In the genomic region with DNA sequence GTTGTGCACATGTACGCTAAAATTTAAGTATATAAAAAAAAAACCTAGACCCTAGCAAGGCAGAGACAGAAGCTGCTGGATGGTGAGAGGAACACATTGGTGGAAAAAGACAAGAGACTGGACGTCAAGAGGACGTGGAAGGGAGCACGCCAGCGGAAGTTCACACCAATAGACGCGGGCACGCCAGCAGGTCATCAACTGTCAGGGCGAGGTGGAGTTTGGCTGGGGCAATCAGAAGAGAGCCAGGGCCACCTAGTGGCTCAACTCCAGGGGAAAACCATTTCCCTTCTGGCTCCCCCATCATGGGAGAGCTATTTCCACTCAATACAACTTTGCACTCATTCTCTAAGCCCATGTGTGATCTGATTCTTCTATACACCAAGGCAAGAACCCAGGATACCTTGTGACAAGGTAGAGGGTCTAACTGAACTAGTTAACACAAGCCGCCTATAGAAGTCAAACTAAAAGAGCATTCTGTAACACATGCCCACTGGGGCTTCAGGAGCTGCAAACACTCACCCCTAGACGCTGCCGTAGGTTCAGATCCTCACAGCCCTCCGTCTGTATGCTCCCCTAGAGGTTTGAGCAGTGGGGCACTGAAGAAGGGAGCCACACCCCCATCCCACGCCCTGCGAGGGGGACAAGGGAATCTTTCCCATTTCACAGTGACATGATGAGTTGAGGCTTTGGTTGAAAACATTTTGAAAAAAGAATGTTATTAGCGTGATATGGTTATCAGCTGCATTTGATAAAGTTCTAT, we compare ENCODE assay signal across 11 cellular contexts.
DNase-seq lines count a peak whose midpoint lies in the region; ATAC-seq and TF ChIP-seq lines count a peak whose summit lies in the region.
"Had no signal": no experiment of that assay in that cellular context is flagged by ENCODE, and none has a peak within 500 bp of the region (broad histone marks: within the 10 kb centered on the region; RNA-seq: fewer than 3 reads in every experiment).

No MANE protein-coding gene starts in this region.

- H3K27ac ChIP-seq in hepatocyte, result no peak overlapping the region
- H3K27ac ChIP-seq: ovary had no signal

- WGBS in hepatocyte (ENCODE audit: low lambda C conversion rate, missing lambda C conversion rate), result 61% methylated on average over 16 of the region's 16 CpGs

- no peaks in the 10 kb centered on the region for H3K9me3 ChIP-seq in hepatocyte (ENCODE audit: low read depth)
- H3K9me3 ChIP-seq: ovary had no signal

- H3K36me3 ChIP-seq in hepatocyte (replicated peaks; ENCODE audit: insufficient read depth, low read depth), result no peaks in the 10 kb centered on the region
- H3K36me3 ChIP-seq: ovary had no signal

- no peaks in the 10 kb centered on the region for H3K27me3 Mint-ChIP-seq in activated T-cell treated with anti-CD3 and anti-CD28 coated beads, Interleukin-2, amount 50 U/mL, for 24 hours
- H3K27me3 Mint-ChIP-seq: activated naive CD8-positive, alpha-beta T cell treated with anti-CD3 and anti-CD28 coated beads for 36 hours had no signal

- no peaks in the 10 kb centered on the region for H3K9me3 Mint-ChIP-seq in activated T-cell treated with anti-CD3 and anti-CD28 coated beads, Interleukin-2, amount 50 U/mL, for 24 hours
- H3K9me3 Mint-ChIP-seq: activated naive CD8-positive, alpha-beta T cell treated with anti-CD3 and anti-CD28 coated beads for 36 hours had no signal

- ATAC-seq in GM18867 (IDR thresholded peaks at IDR 0.05; ENCODE audit: unreplicated experiment), result peak; percentile 36
- ATAC-seq: stimulated activated naive CD8-positive, alpha-beta T cell treated with anti-CD3 and anti-CD28 coated beads, Interleukin-15, Interleukin-2, amounts not matched to agents 100 U/mL and 50 U/mL, for 24 hours had no signal

- no peaks in the 10 kb centered on the region for H3K4me1 ChIP-seq in hepatocyte (ENCODE audit: insufficient read depth)

- H3K36me3 Mint-ChIP-seq in activated T-cell treated with anti-CD3 and anti-CD28 coated beads, Interleukin-2, amount 50 U/mL, for 24 hours (ENCODE audit: low read depth), result no peaks in the 10 kb centered on the region
- H3K36me3 Mint-ChIP-seq: activated naive CD8-positive, alpha-beta T cell treated with anti-CD3 and anti-CD28 coated beads for 36 hours had no signal

- no peak overlapping the region for H3K27ac Mint-ChIP-seq in activated T-cell treated with anti-CD3 and anti-CD28 coated beads, Interleukin-2, amount 50 U/mL, for 24 hours
- H3K27ac Mint-ChIP-seq: activated naive CD8-positive, alpha-beta T cell treated with anti-CD3 and anti-CD28 coated beads for 36 hours had no signal

- no peaks in the 10 kb centered on the region for H3K9me2 ChIP-seq in hepatocyte (replicated peaks; ENCODE audit: insufficient read depth)

- H3K79me2 ChIP-seq in hepatocyte, result no peaks in the 10 kb centered on the region

- DNase-seq in A172 (ENCODE audit: low spot score) (peak; percentile 11), NOMO-1 treated with dmso at 0.1 percent for 144 hours (lab: John Stamatoyannopoulos, UW; ENCODE audit: unreplicated experiment) (peak; percentile 39), hepatocyte (ENCODE audit: low spot score) (peak; percentile 56), NCI-H1436 treated with DMSO at 0.1 percent for 48 hours (lab: John Stamatoyannopoulos, UW) (no peak), T-helper 1 cell (no peak)
- DNase-seq in stimulated activated naive CD4-positive, alpha-beta T cell (lab: John Stamatoyannopoulos, UW), result no peak
- DNase-seq in activated T-cell treated with anti-CD3 and anti-CD28 coated beads, Interleukin-2, amount 50 U/mL, for 24 hours, result no peak
- DNase-seq: activated naive CD8-positive, alpha-beta T cell treated with anti-CD3 and anti-CD28 coated beads for 36 hours; stimulated activated naive CD8-positive, alpha-beta T cell treated with anti-CD3 and anti-CD28 coated beads, Interleukin-15, Interleukin-2, amounts not matched to agents 100 U/mL and 50 U/mL, for 24 hours had no signal

- peak; percentile 49 for TF ChIP-seq CTCF in hepatocyte (IDR thresholded peaks at IDR 0.05; ENCODE audit: poor library complexity)

- H3K27me3 ChIP-seq in hepatocyte, result no peaks in the 10 kb centered on the region
- H3K27me3 ChIP-seq: ovary had no signal

- H3K4me3 ChIP-seq in hepatocyte, result no peak overlapping the region
- H3K4me3 ChIP-seq: ovary had no signal

- no peaks in the 10 kb centered on the region for H3K4me1 Mint-ChIP-seq in activated T-cell treated with anti-CD3 and anti-CD28 coated beads, Interleukin-2, amount 50 U/mL, for 24 hours (ENCODE audit: low read depth)
- H3K4me1 Mint-ChIP-seq: activated naive CD8-positive, alpha-beta T cell treated with anti-CD3 and anti-CD28 coated beads for 36 hours had no signal

- no peak overlapping the region for H3K4me2 ChIP-seq in hepatocyte

- H4K20me1 ChIP-seq in hepatocyte (ENCODE audit: insufficient read depth, poor library complexity, severe bottlenecking), result no peaks in the 10 kb centered on the region

- no peak overlapping the region for H3K4me3 Mint-ChIP-seq in activated T-cell treated with anti-CD3 and anti-CD28 coated beads, Interleukin-2, amount 50 U/mL, for 24 hours
- H3K4me3 Mint-ChIP-seq: activated naive CD8-positive, alpha-beta T cell treated with anti-CD3 and anti-CD28 coated beads for 36 hours had no signal

- H2AFZ ChIP-seq in hepatocyte, result no peak overlapping the region

Comparison
In these comparisons a context has a peak if more than half of its experiments do, and no peak if none do; other contexts are left out.
1. DNase-seq: peak in A172 (single experiment), NOMO-1 treated with dmso at 0.1 percent for 144 hours (single experiment) and hepatocyte (single experiment); none in NCI-H1436 treated with DMSO at 0.1 percent for 48 hours (single experiment), T-helper 1 cell (0 of 5), stimulated activated naive CD4-positive, alpha-beta T cell (0 of 6) and activated T-cell treated with anti-CD3 and anti-CD28 coated beads, Interleukin-2, amount 50 U/mL, for 24 hours (single experiment).